In genomic region chr6:119966484-119966883, GRCh38 we compare ENCODE assay signal across 10 cellular contexts.
A peak's percentile ranks its signal among the peaks of the same experiment; 100 is the strongest.
DNase-seq lines count a peak whose midpoint lies in the region; ATAC-seq, FAIRE-seq and TF ChIP-seq lines count a peak whose summit lies in the region.
"Had no signal": no experiment of that assay in that cellular context is flagged by ENCODE, and none has a peak within 500 bp of the region (broad histone marks: within the 10 kb centered on the region; RNA-seq: fewer than 3 reads in every experiment).

No MANE protein-coding gene starts in this region.

- FAIRE-seq in GM12891 (lab: Jason Lieb, UNC): no peak

- DNase-seq in ELF-1 (ENCODE audit: low read depth, low spot score) (peak; percentile 18), GDM1 (lab: John Stamatoyannopoulos, UW) (no peak), SIG-M5 treated with dmso at 0.1 percent for 504 hours (lab: John Stamatoyannopoulos, UW; ENCODE audit: unreplicated experiment) (no peak), GM12891 (ENCODE audit: insufficient read length, low spot score) (no peak)
- DNase-seq in activated naive CD4-positive, alpha-beta T cell treated with anti-CD3 and anti-CD28 coated beads, Interleukin-2, amount 50 U/mL, for 16 hours: peak; percentile 14
- DNase-seq: amniotic stem cell, NCI-H1436 treated with DMSO at 0.1 percent for 48 hours had no signal

- TF ChIP-seq POLR2A in GM12891 (IDR thresholded peaks at IDR 0.05; ENCODE audit: low read depth, low read length): no peak

- ATAC-seq in GM18511 (IDR thresholded peaks at IDR 0.05; ENCODE audit: unreplicated experiment) (peak; percentile 70), HG03159 (IDR thresholded peaks at IDR 0.05; ENCODE audit: unreplicated experiment) (peak; percentile 68), HG02970 (IDR thresholded peaks at IDR 0.05; ENCODE audit: low FRiP score, unreplicated experiment) (no peak)

TF ChIP-seq in GM12891, 5 proteins besides CTCF, POLR2A, EP300 and RAD21:
- TF ChIP-seq POU2F2 (IDR thresholded peaks at IDR 0.05; ENCODE audit: low read depth, low read length) (no peak), SPI1 (IDR thresholded peaks at IDR 0.05; ENCODE audit: low read depth, low read length) (no peak), TAF1 (IDR thresholded peaks at IDR 0.05; ENCODE audit: low read depth, low read length) (no peak), POLR2AphosphoS5 (IDR thresholded peaks at IDR 0.05; ENCODE audit: low read depth, low read length) (no peak), PAX5 (IDR thresholded peaks at IDR 0.05; ENCODE audit: insufficient read depth, low read length, severe bottlenecking) (no peak)

Comparison
In these comparisons a context has a peak if more than half of its experiments do, and no peak if none do; other contexts are left out.
1. DNase-seq: peak in ELF-1 (single experiment) and activated naive CD4-positive, alpha-beta T cell treated with anti-CD3 and anti-CD28 coated beads, Interleukin-2, amount 50 U/mL, for 16 hours (single experiment); none in GDM1 (single experiment), SIG-M5 treated with dmso at 0.1 percent for 504 hours (single experiment) and GM12891 (single experiment).